Comparison of ENCODE assay signal across 9 cellular contexts in genomic region chr3:112640333-112640863, GRCh38. TPM values are rescaled to one million over a fixed set of nuclear protein-coding genes. Genes with fewer than 3 reads are reported as not detected.
DNase-seq lines count a peak whose midpoint lies in the region; ATAC-seq, FAIRE-seq and TF ChIP-seq lines count a peak whose summit lies in the region.
"Had no signal": no experiment of that assay in that cellular context is flagged by ENCODE, and none has a peak within 500 bp of the region (broad histone marks: within the 10 kb centered on the region; RNA-seq: fewer than 3 reads in every experiment).

No MANE protein-coding gene starts in this region.

- ATAC-seq in GM21576 (IDR thresholded peaks at IDR 0.05; ENCODE audit: unreplicated experiment) (no peak), HG03097 (IDR thresholded peaks at IDR 0.05; ENCODE audit: low FRiP score, unreplicated experiment) (no peak)
- no peak for ATAC-seq in activated CD4-positive, CD25-positive, alpha-beta regulatory T cell treated with anti-CD3 and anti-CD28 coated beads, Interleukin-2, amount 50 U/mL, for 24 hours

- TF ChIP-seq CTCF in Caco-2 (IDR thresholded peaks at IDR 0.05; ENCODE audit: insufficient read depth in 1 of 2, low read depth in 1 of 2, low read length in 1 of 2, severe bottlenecking in 1 of 2, unreplicated experiment in 1 of 2): no peak
- TF ChIP-seq CTCF in fibroblast of villous mesenchyme (IDR thresholded peaks at IDR 0.05; ENCODE audit: insufficient read depth, low read depth, low read length): no peak
- TF ChIP-seq CTCF in prostate gland (IDR thresholded peaks at IDR 0.05): no peak

- no peaks in the 10 kb centered on the region for H3K27me3 Mint-ChIP-seq in Caco-2 (ENCODE audit: insufficient read depth, unreplicated experiment)

- peaks cover 19% of the 10 kb centered on the region for H3K4me1 ChIP-seq in Caco-2
- peaks cover 54% of the 10 kb centered on the region for H3K4me1 ChIP-seq in SJSA1 (replicated peaks)
- H3K4me1 ChIP-seq in prostate gland (replicated peaks): no peaks in the 10 kb centered on the region

- H3K27ac Mint-ChIP-seq in Caco-2 (ENCODE audit: unreplicated experiment): no peak overlapping the region

- DNase-seq in Caco-2: no peak
- DNase-seq in SJSA1 (ENCODE audit: low read depth in 1 of 2, low spot score in 2 of 2): peak; percentile 63 to 80
- DNase-seq in fibroblast of villous mesenchyme (ENCODE audit: low read depth): peak; percentile 93
- DNase-seq in prostate gland (ENCODE audit: low spot score): no peak
- DNase-seq in GM12892 (ENCODE audit: insufficient read length): no peak
- DNase-seq: activated naive CD4-positive, alpha-beta T cell treated with Interleukin-2 at 50 U/mL for 16 hours had no signal

- H3K36me3 Mint-ChIP-seq in Caco-2 (ENCODE audit: insufficient read depth, unreplicated experiment): no peaks in the 10 kb centered on the region

- CTCF ChIA-PET in Caco-2 (lab: Charles Lee): no interaction called here

- no peaks in the 10 kb centered on the region for H3K9me3 ChIP-seq in Caco-2
- no peaks in the 10 kb centered on the region for H3K9me3 ChIP-seq in SJSA1 (replicated peaks)
- H3K9me3 ChIP-seq in prostate gland: no peaks in the 10 kb centered on the region

- H3K4me3 ChIP-seq in Caco-2 (ENCODE audit: low read depth, low read length) (peak overlapping the region; percentile 46), SJSA1 (peak overlapping the region; percentile 34), fibroblast of villous mesenchyme (ENCODE audit: low read depth, low read length) (peak overlapping the region; percentile 76), prostate gland (peak overlapping the region in 1 of 2 donors; percentile 18)

- intact Hi-C loops in Caco-2 (cut with micrococcal nuclease; ENCODE audit: unreplicated experiment) (loop anchor here (1.0 to 5.0 kb wide), 3 partner anchors 13 to 352 kb away; partner anchors contain the start of gene GTPBP8), prostate gland (cut with DNase I) (loop anchor here (5.0 kb wide), 1 partner anchor 337 kb away; the partner anchor contains the start of gene CD200R1)

- H3K27me3 ChIP-seq in Caco-2 (replicated peaks; ENCODE audit: control insufficient read depth, insufficient read depth, low read length): no peaks in the 10 kb centered on the region
- no peaks in the 10 kb centered on the region for H3K27me3 ChIP-seq in SJSA1 (replicated peaks)
- peaks cover 5% of the 10 kb centered on the region for H3K27me3 ChIP-seq in prostate gland (replicated peaks; ENCODE audit: insufficient read depth)

- peaks cover 9% of the 10 kb centered on the region for H3K4me1 Mint-ChIP-seq in Caco-2 (ENCODE audit: low read depth, unreplicated experiment)

- TF ChIP-seq POLR2A in prostate gland (IDR thresholded peaks at IDR 0.05): no peak
- no peak for TF ChIP-seq POLR2A in GM12892 (IDR thresholded peaks at IDR 0.05; ENCODE audit: low read depth, low read length)

- 8% methylated on average over 9 of the region's 9 CpGs for WGBS in prostate gland

- H3K36me3 ChIP-seq in Caco-2 (ENCODE audit: control insufficient read depth, insufficient read depth, low read length) (no peaks in the 10 kb centered on the region), SJSA1 (no peaks in the 10 kb centered on the region; the same call in 1 of the 2 replicates), prostate gland (no peaks in the 10 kb centered on the region)

- H3K9me3 Mint-ChIP-seq in Caco-2 (ENCODE audit: unreplicated experiment): peaks cover 9% of the 10 kb centered on the region

- FAIRE-seq in GM12892 (lab: Jason Lieb, UNC): no peak

- H3K27ac ChIP-seq in SJSA1 (peak overlapping the region; percentile 92), prostate gland (peak overlapping the region; percentile 38 to 42)

- POLR2A ChIA-PET in Caco-2 (lab: Charles Lee): no interaction called here

- no TSS peak for BruUV-seq in Caco-2 (replicated peaks; lab: Mats Ljungman, UMichigan)

- no peak overlapping the region for H3K4me3 Mint-ChIP-seq in Caco-2 (ENCODE audit: unreplicated experiment)

RNA-seq across cellular contexts. Expression of gene CCDC80, which starts 0.5 kb away (rescaled TPM):
- 19.4 and 26.2 TPM in 2 replicates for total RNA-seq in Caco-2 (2022)
- total RNA-seq in SJSA1 (2014; rRNA removed; shearing (Covaris generic)): 58.4 and 74.8 TPM in 2 replicates
- total RNA-seq in fibroblast of villous mesenchyme: 158 and 180 TPM in 2 replicates
- total RNA-seq in prostate gland: 10 to 100 TPM in 1 of 2 donors, 1 to 10 TPM in 1; 2.7 to 18.4 TPM
- 0.17 TPM for polyA plus RNA-seq in GM12892 (2012; ENCODE audit: missing spikeins)

Comparison
In these comparisons a context has a peak if more than half of its experiments do, and no peak if none do; other contexts are left out.
1. DNase-seq: peak in SJSA1 (2 of 2) and fibroblast of villous mesenchyme (single experiment); none in Caco-2 (0 of 2), prostate gland (single experiment) and GM12892 (single experiment).